Comparison of ENCODE assay signal across 16 cellular contexts in genomic region chr22:45783690-45784089, GRCh38.
A peak's percentile ranks its signal among the peaks of the same experiment; 100 is the strongest.
DNase-seq lines count a peak whose midpoint lies in the region; ATAC-seq and TF ChIP-seq lines count a peak whose summit lies in the region.
"Had no signal": no experiment of that assay in that cellular context is flagged by ENCODE, and none has a peak within 500 bp of the region (broad histone marks: within the 10 kb centered on the region; RNA-seq: fewer than 3 reads in every experiment).

No MANE protein-coding gene starts in this region.

- H4K20me1 ChIP-seq in OCI-LY1 (ENCODE audit: insufficient read depth, low read length): no peaks in the 10 kb centered on the region

- H3K36me3 ChIP-seq in OCI-LY1 (ENCODE audit: insufficient read depth, low read length) (peaks cover 56% of the 10 kb centered on the region), gastrocnemius medialis (no peaks in the 10 kb centered on the region), lower lobe of right lung (no peaks in the 10 kb centered on the region)

- TF ChIP-seq CTCF in OCI-LY1 (IDR thresholded peaks at IDR 0.05; ENCODE audit: low read length) (no peak), gastrocnemius medialis (IDR thresholded peaks at IDR 0.05 in 4 of 5, conservative IDR thresholded peaks at IDR 0.05 in 1 of 5) (no peak), lower lobe of right lung (IDR thresholded peaks at IDR 0.05) (no peak)

- H3K9ac ChIP-seq in OCI-LY1 (ENCODE audit: low read length): peak overlapping the region; percentile 83
- H3K9ac ChIP-seq: BLaER1 had no signal

- H3K4me2 ChIP-seq in OCI-LY1 (ENCODE audit: low read length): peak overlapping the region; percentile 78
- H3K4me2 ChIP-seq: BLaER1 had no signal

- H3K27ac ChIP-seq in OCI-LY1 (ENCODE audit: low read depth, low read length, poor library complexity, severe bottlenecking): peak overlapping the region; percentile 100
- H3K27ac ChIP-seq in right cardiac atrium (ENCODE audit: low read length): peak overlapping the region; percentile 32
- peak overlapping the region; percentile 17 to 62 (median 39) for H3K27ac ChIP-seq in gastrocnemius medialis
- no peak overlapping the region for H3K27ac ChIP-seq in lower lobe of right lung
- H3K27ac ChIP-seq: 22Rv1, BLaER1 had no signal

- H3K9me2 ChIP-seq in OCI-LY1 (ENCODE audit: low read depth, low read length): no peaks in the 10 kb centered on the region

- intact Hi-C loops in Right ventricle myocardium superior (cut with DNase I): no loop called here
- intact Hi-C loops in cardiac septum (cut with DNase I): no loop called here
- intact Hi-C loops in right cardiac atrium (cut with DNase I): no loop called here
- intact Hi-C loops in gastrocnemius medialis (cut with DNase I; ENCODE audit: low total_unique reads): no loop called here
- intact Hi-C loops in lower lobe of right lung (cut with DNase I): no loop called here

- no peaks in the 10 kb centered on the region for H3F3A ChIP-seq in OCI-LY1 (ENCODE audit: insufficient read depth, low read length)

- H3K4me3 ChIP-seq in OCI-LY1 (ENCODE audit: low read depth, low read length, poor library complexity, severe bottlenecking) (peak overlapping the region; percentile 57), right cardiac atrium (ENCODE audit: low read length) (no peak overlapping the region), gastrocnemius medialis (no peak overlapping the region), lower lobe of right lung (no peak overlapping the region)
- H3K4me3 ChIP-seq: BLaER1 had no signal

- ATAC-seq in Right ventricle myocardium superior (ENCODE audit: poor library complexity) (peak; percentile 47), right cardiac atrium (no peak), gastrocnemius medialis (peak; percentile 25 to 66), lower lobe of right lung (no peak)
- ATAC-seq: Panc1 had no signal

- no peaks in the 10 kb centered on the region for H3K27me3 ChIP-seq in OCI-LY1 (ENCODE audit: insufficient read depth, low read length)
- H3K27me3 ChIP-seq in right cardiac atrium (ENCODE audit: control insufficient read depth, insufficient read depth): no peaks in the 10 kb centered on the region
- no peaks in the 10 kb centered on the region for H3K27me3 ChIP-seq in gastrocnemius medialis
- no peaks in the 10 kb centered on the region for H3K27me3 ChIP-seq in lower lobe of right lung (ENCODE audit: low read depth)
- H3K27me3 ChIP-seq: BLaER1 had no signal

- H2AFZ ChIP-seq in OCI-LY1 (ENCODE audit: low read length): no peak overlapping the region

- H3K79me2 ChIP-seq in OCI-LY1 (ENCODE audit: insufficient read depth, low read length): peaks cover 36% of the 10 kb centered on the region

- DNase-seq in Right ventricle myocardium superior (no peak), cardiac septum (ENCODE audit: low spot score) (no peak), right cardiac atrium (no peak), gastrocnemius medialis (peak in 1 of 2 donors; percentile 49), lower lobe of right lung (no peak), NCI-H1092 (lab: John Stamatoyannopoulos, UW) (no peak), GM03348 (ENCODE audit: low spot score) (no peak)
- DNase-seq: EL, NCI-H2107, NCI-H226, NCI-H69, SIG-M5 had no signal

- WGBS in right cardiac atrium: 84% methylated on average over 6 of the region's 6 CpGs

- no peaks in the 10 kb centered on the region for H3K9me3 ChIP-seq in OCI-LY1 (ENCODE audit: low read length)
- H3K9me3 ChIP-seq in right cardiac atrium (ENCODE audit: control insufficient read depth, low read length): no peaks in the 10 kb centered on the region
- H3K9me3 ChIP-seq in gastrocnemius medialis: no peaks in the 10 kb centered on the region
- H3K9me3 ChIP-seq in lower lobe of right lung: no peaks in the 10 kb centered on the region
- H3K9me3 ChIP-seq: BLaER1 had no signal

- in situ Hi-C loops in gastrocnemius medialis (cut with MboI; ENCODE audit: low sequenced_read_pairs in 4 of 4): no loop called here

- no peak for TF ChIP-seq POLR2A in gastrocnemius medialis (IDR thresholded peaks at IDR 0.05)

- H3K4me1 ChIP-seq in OCI-LY1 (ENCODE audit: insufficient read depth, low read length, severe bottlenecking) (peaks cover 81% of the 10 kb centered on the region), right cardiac atrium (ENCODE audit: control insufficient read depth, insufficient read depth, low read length) (peaks cover 2% of the 10 kb centered on the region), gastrocnemius medialis (peaks cover 31 to 33% of the 10 kb centered on the region in 2 donors), lower lobe of right lung (peaks cover 26% of the 10 kb centered on the region)

Comparison
In these comparisons a context has a peak if more than half of its experiments do, and no peak if none do; other contexts are left out.
1. ATAC-seq: peak in Right ventricle myocardium superior (single experiment) and gastrocnemius medialis (2 of 2); none in right cardiac atrium (0 of 2) and lower lobe of right lung (0 of 2).